ENCODE assay signal across 36 cellular contexts in the genomic region with DNA sequence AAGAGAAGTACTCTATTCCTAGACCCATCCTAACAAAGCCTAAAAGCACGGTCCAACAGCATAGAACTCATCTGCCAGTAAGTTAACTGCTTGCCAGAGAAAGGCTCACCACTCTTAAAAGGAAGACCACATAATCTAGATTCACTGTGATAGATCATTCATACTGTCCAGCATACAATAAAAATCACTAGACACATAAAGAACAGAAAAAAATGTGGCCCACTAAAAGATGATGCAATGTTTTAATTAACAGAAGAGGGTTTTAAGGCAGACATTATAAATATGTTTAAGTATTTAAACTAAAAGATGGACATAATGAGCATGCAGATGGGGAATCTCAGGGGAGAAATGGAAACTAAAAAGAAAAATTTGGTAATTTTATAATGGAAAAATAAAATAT.
DNase-seq lines count a peak whose midpoint lies in the region; ATAC-seq, FAIRE-seq and TF ChIP-seq lines count a peak whose summit lies in the region.
"Had no signal": no experiment of that assay in that cellular context is flagged by ENCODE, and none has a peak within 500 bp of the region (broad histone marks: within the 10 kb centered on the region; RNA-seq: fewer than 3 reads in every experiment).

No MANE protein-coding gene starts in this region.

- POLR2A ChIA-PET in HepG2 (lab: Yijun Ruan, JAX) (no interaction called here), HEK293 (lab: Yijun Ruan, JAX) (no interaction called here), K562 (lab: Yijun Ruan, JAX) (no interaction called here)

- CTCF ChIA-PET in HepG2 (lab: Yijun Ruan, JAX; ENCODE audit: low intra/inter-chr PET ratio, low total read pairs) (no interaction called here), HEK293 (lab: Yijun Ruan, JAX) (no interaction called here), K562 (lab: Yijun Ruan, JAX; ENCODE audit: low intra/inter-chr PET ratio) (no interaction called here)

- FAIRE-seq in HepG2 (lab: Jason Lieb, UNC) = no peak
- FAIRE-seq in K562 (lab: Jason Lieb, UNC) = no peak
- FAIRE-seq: A204.1, A549, D721Med had no signal

- H3K36me3 Mint-ChIP-seq in activated CD4-positive, alpha-beta T cell treated with anti-CD3 and anti-CD28 coated beads, Interleukin-2, amount 10 ng/mL, durations not matched to agents 24 days and 14 days (ENCODE audit: low read depth) = no peaks in the 10 kb centered on the region
- H3K36me3 Mint-ChIP-seq in activated T-cell treated with anti-CD3 and anti-CD28 coated beads, Interleukin-2, amount 50 U/mL, for 24 hours (ENCODE audit: low read depth) = no peaks in the 10 kb centered on the region
- H3K36me3 Mint-ChIP-seq: CD14-positive monocyte; CD4-positive, alpha-beta memory T cell; CD4-positive, CD25-positive, alpha-beta regulatory T cell; CD8-positive, alpha-beta memory T cell; CD8-positive, alpha-beta T cell had no signal

- TF ChIP-seq CTCF in HepG2 (CRISPR knock-in tag; IDR thresholded peaks at IDR 0.05) (no peak), right lobe of liver (IDR thresholded peaks at IDR 0.05) (no peak), HEK293 (tag by site-specific recombination; IDR thresholded peaks at IDR 0.05) (no peak), K562 (IDR thresholded peaks at IDR 0.05 in 2 of 3, conservative IDR thresholded peaks at IDR 0.05 in 1 of 3; ENCODE audit: insufficient read depth in 2 of 3, low read depth in 1 of 3, low read length in 3 of 3) (no peak)

- intact Hi-C loops in HepG2 (cut with micrococcal nuclease; ENCODE audit: unreplicated experiment) (no loop called here), right lobe of liver (cut with DNase I) (no loop called here), K562 (cut with micrococcal nuclease) (no loop called here)
- intact Hi-C loops in activated CD4-positive, alpha-beta T cell treated with anti-CD3 and anti-CD28 coated beads, Interleukin-2, amount 10 ng/mL, durations not matched to agents 24 days and 14 days (cut with micrococcal nuclease) = no loop called here

- H3K9me3 ChIP-seq in HepG2 (ENCODE audit: low read length) (peaks cover 47% of the 10 kb centered on the region), right lobe of liver (no peaks in the 10 kb centered on the region), BLaER1 (peaks cover 42% of the 10 kb centered on the region), HEK293 (ENCODE audit: control insufficient read depth, insufficient read depth, low read depth, low read length) (no peaks in the 10 kb centered on the region), K562 (replicated peaks; ENCODE audit: control insufficient read depth, insufficient read depth, low read depth, low read length) (no peaks in the 10 kb centered on the region)
- H3K9me3 ChIP-seq: BE2C had no signal

- H3K27me3 ChIP-seq in HepG2 (ENCODE audit: control insufficient read depth in 1 of 2, insufficient read depth in 2 of 2, low read length in 2 of 2) (no peaks in the 10 kb centered on the region; a peak in 1 of 5 replicates), right lobe of liver (no peaks in the 10 kb centered on the region), BLaER1 (no peaks in the 10 kb centered on the region), K562 (ENCODE audit: control insufficient read depth in 2 of 2, insufficient read depth in 2 of 2, low read length in 2 of 2) (no peaks in the 10 kb centered on the region)
- H3K27me3 ChIP-seq: BE2C; BLaER1 treated with 17β-estradiol and CSF1 and Interleukin-3, amounts not matched to agents 10 nM and 100 nM had no signal

- no peaks in the 10 kb centered on the region for H3K79me2 ChIP-seq in HepG2 (ENCODE audit: insufficient read depth, low read length)
- H3K79me2 ChIP-seq in K562 (ENCODE audit: control insufficient read depth, insufficient read depth, low read length) = no peaks in the 10 kb centered on the region

- TF ChIP-seq EP300 in HepG2 (IDR thresholded peaks at IDR 0.05; ENCODE audit: low read depth in 2 of 2, low read length in 2 of 2) (no peak), HepG2 (CRISPR knock-in tag; IDR thresholded peaks at IDR 0.05; ENCODE audit: borderline replicate concordance) (no peak), K562 (IDR thresholded peaks at IDR 0.05; ENCODE audit: low read length) (no peak)

- in situ Hi-C loops in HepG2 (cut with HindIII; ENCODE audit: extremely low pct_ligation_motif_present, low pct_unique_long_range_greater_than_20kb) = no loop called here
- in situ Hi-C loops in K562 (cut with MboI) = no loop called here

- no peaks in the 10 kb centered on the region for H4K20me1 ChIP-seq in HepG2 (ENCODE audit: insufficient read depth, low read length)
- no peaks in the 10 kb centered on the region for H4K20me1 ChIP-seq in BLaER1
- no peaks in the 10 kb centered on the region for H4K20me1 ChIP-seq in K562 (replicated peaks; ENCODE audit: control insufficient read depth, insufficient read depth, low read length)
- H4K20me1 ChIP-seq: BLaER1 treated with 17β-estradiol and CSF1 and Interleukin-3, amounts not matched to agents 10 nM and 100 nM had no signal

- H3K36me3 ChIP-seq in HepG2 (replicated peaks in 1 of 2; ENCODE audit: control insufficient read depth in 1 of 2, insufficient read depth in 2 of 2, low read length in 2 of 2) = no peaks in the 10 kb centered on the region
- no peaks in the 10 kb centered on the region for H3K36me3 ChIP-seq in right lobe of liver
- peaks cover 4% of the 10 kb centered on the region; the same call in 1 of the 2 replicates for H3K36me3 ChIP-seq in BLaER1
- H3K36me3 ChIP-seq in HEK293 (ENCODE audit: control insufficient read depth in 2 of 2, insufficient read depth in 1 of 2, low read length in 2 of 2) = no peaks in the 10 kb centered on the region
- H3K36me3 ChIP-seq in K562 (ENCODE audit: control insufficient read depth, insufficient read depth, low read length) = no peaks in the 10 kb centered on the region
- H3K36me3 ChIP-seq: BE2C had no signal

- no peak overlapping the region for H2AFZ ChIP-seq in HepG2 (ENCODE audit: low read length)
- no peak overlapping the region for H2AFZ ChIP-seq in K562 (ENCODE audit: low read depth, low read length)

- no TSS peak for BruUV-seq in HepG2 (replicated peaks; lab: Mats Ljungman, UMichigan)
- no TSS peak for BruUV-seq in K562 (replicated peaks; lab: Mats Ljungman, UMichigan)

- H3K27ac ChIP-seq in HepG2 (ENCODE audit: extremely low read length, insufficient read depth, low read length) (no peak overlapping the region), right lobe of liver (no peak overlapping the region), BLaER1 (peak overlapping the region; percentile 86), HEK293 (ENCODE audit: extremely low read depth, low read depth, low read length) (no peak overlapping the region), K562 (ENCODE audit: extremely low read depth, low read depth, low read length) (no peak overlapping the region)
- H3K27ac ChIP-seq: 22Rv1, A549, C4-2B had no signal

- TF ChIP-seq RAD21 in HepG2 (CRISPR knock-in tag; IDR thresholded peaks at IDR 0.05) = no peak
- TF ChIP-seq RAD21 in K562 (CRISPR knock-in tag; conservative IDR thresholded peaks at IDR 0.05 in 1 of 2, IDR thresholded peaks at IDR 0.05 in 1 of 2) = no peak

- H3K4me1 Mint-ChIP-seq in activated CD4-positive, alpha-beta T cell treated with anti-CD3 and anti-CD28 coated beads, Interleukin-2, amount 10 ng/mL, durations not matched to agents 24 days and 14 days = no peaks in the 10 kb centered on the region
- no peaks in the 10 kb centered on the region for H3K4me1 Mint-ChIP-seq in activated T-cell treated with anti-CD3 and anti-CD28 coated beads, Interleukin-2, amount 50 U/mL, for 24 hours (ENCODE audit: low read depth)
- H3K4me1 Mint-ChIP-seq: B cell; CD14-positive monocyte; CD4-positive, alpha-beta memory T cell; CD4-positive, CD25-positive, alpha-beta regulatory T cell; CD8-positive, alpha-beta memory T cell had no signal

- no peak overlapping the region for H3K9ac ChIP-seq in HepG2 (ENCODE audit: insufficient read depth, low read depth, low read length)
- no peak overlapping the region for H3K9ac ChIP-seq in BLaER1
- H3K9ac ChIP-seq in K562 (ENCODE audit: insufficient read depth in 1 of 2, low read depth in 2 of 2, low read length in 2 of 2) = no peak overlapping the region
- H3K9ac ChIP-seq: BLaER1 treated with 17β-estradiol and CSF1 and Interleukin-3, amounts not matched to agents 10 nM and 100 nM had no signal

- no peak for TF ChIP-seq POLR2A in HepG2 (IDR thresholded peaks at IDR 0.05; ENCODE audit: insufficient read depth in 1 of 2, low read depth in 2 of 2, low read length in 2 of 2)
- TF ChIP-seq POLR2A in right lobe of liver (IDR thresholded peaks at IDR 0.05) = no peak
- no peak for TF ChIP-seq POLR2A in K562 (conservative IDR thresholded peaks at IDR 0.05)

- no peak for ATAC-seq in HepG2
- no peak for ATAC-seq in right lobe of liver
- ATAC-seq in K562 = no peak
- ATAC-seq: A549; CD8-positive, alpha-beta T cell had no signal

- H3K9me3 Mint-ChIP-seq in activated CD4-positive, alpha-beta T cell treated with anti-CD3 and anti-CD28 coated beads, Interleukin-2, amount 10 ng/mL, durations not matched to agents 24 days and 14 days = no peaks in the 10 kb centered on the region
- H3K9me3 Mint-ChIP-seq in activated T-cell treated with anti-CD3 and anti-CD28 coated beads, Interleukin-2, amount 50 U/mL, for 24 hours = peaks cover 25% of the 10 kb centered on the region

- H3K9me1 ChIP-seq in K562 (ENCODE audit: control insufficient read depth, insufficient read depth, low read length) = no peaks in the 10 kb centered on the region

- H3K27ac Mint-ChIP-seq in activated CD4-positive, alpha-beta T cell treated with anti-CD3 and anti-CD28 coated beads, Interleukin-2, amount 10 ng/mL, durations not matched to agents 24 days and 14 days = no peak overlapping the region
- H3K27ac Mint-ChIP-seq in activated T-cell treated with anti-CD3 and anti-CD28 coated beads, Interleukin-2, amount 50 U/mL, for 24 hours = no peak overlapping the region
- H3K27ac Mint-ChIP-seq: B cell; CD14-positive monocyte; CD4-positive, alpha-beta memory T cell; CD4-positive, alpha-beta T cell; CD4-positive, CD25-positive, alpha-beta regulatory T cell; CD8-positive, alpha-beta memory T cell; CD8-positive, alpha-beta T cell had no signal

- H3K4me1 ChIP-seq in HepG2 (ENCODE audit: insufficient read depth, low read length) = no peaks in the 10 kb centered on the region
- no peaks in the 10 kb centered on the region for H3K4me1 ChIP-seq in right lobe of liver
- peaks cover 67% of the 10 kb centered on the region for H3K4me1 ChIP-seq in BLaER1
- H3K4me1 ChIP-seq in HEK293 (ENCODE audit: control insufficient read depth, insufficient read depth, low read length) = no peaks in the 10 kb centered on the region
- H3K4me1 ChIP-seq in K562 (replicated peaks in 1 of 2; ENCODE audit: control insufficient read depth in 2 of 2, insufficient read depth in 2 of 2, low read length in 2 of 2) = no peaks in the 10 kb centered on the region
- H3K4me1 ChIP-seq: A549, BE2C, Caco-2 had no signal

- no peak overlapping the region for H3K4me3 ChIP-seq in HepG2 (replicated peaks in 1 of 3; ENCODE audit: insufficient read depth in 1 of 3, low read depth in 2 of 3, low read length in 3 of 3)
- H3K4me3 ChIP-seq in right lobe of liver = no peak overlapping the region
- H3K4me3 ChIP-seq in BLaER1 = peak overlapping the region; percentile 34
- no peak overlapping the region for H3K4me3 ChIP-seq in HEK293 (ENCODE audit: low read depth, low read length)
- no peak overlapping the region for H3K4me3 ChIP-seq in K562
- H3K4me3 ChIP-seq: A549 had no signal

- H3K4me2 ChIP-seq in HepG2 (ENCODE audit: low read depth, low read length) (no peak overlapping the region), BLaER1 (peak overlapping the region; percentile 87), K562 (ENCODE audit: insufficient read depth, low read length) (no peak overlapping the region)
- H3K4me2 ChIP-seq: A549 had no signal

- DNase-seq in HepG2 (ENCODE audit: low spot score) (no peak), right lobe of liver (no peak), K562 (ENCODE audit: extremely low read depth in 1 of 4, low spot score in 3 of 4) (no peak)
- DNase-seq in stimulated activated CD4-positive, alpha-beta T cell treated with anti-CD3 and anti-CD28 coated beads, Interleukin-4, amount 100 ng/mL, for 1 hour = no peak
- DNase-seq in activated CD4-positive, alpha-beta T cell treated with anti-CD3 and anti-CD28 coated beads, Interleukin-2, amount 10 ng/mL, durations not matched to agents 24 days and 14 days = no peak
- no peak for DNase-seq in activated T-cell treated with anti-CD3 and anti-CD28 coated beads, Interleukin-2, amount 50 U/mL, for 24 hours
- DNase-seq: 8988T; ACHN; AML-193; BE2C; C1 segment of cervical spinal cord; Caco-2; Calu3; CD4-positive, alpha-beta memory T cell; CD4-positive, alpha-beta T cell; CD4-positive, CD25-positive, alpha-beta regulatory T cell; CD8-positive, alpha-beta memory T cell; CD8-positive, alpha-beta T cell; COR-L47; DMS 273 treated with DMSO at 0.1 percent for 48 hours; DMS153; DMS53; DMS79; DMS79 treated with DMSO at 0.1 percent for 48 hours; DND-41; EL had no signal

- 0% methylated on average over 1 of the region's 1 CpG for WGBS in HepG2 (ENCODE audit: low lambda C conversion rate)
- WGBS in right lobe of liver (ENCODE audit: insufficient coverage, low coverage, low lambda C conversion rate, missing lambda C conversion rate) = 44% methylated on average over 1 of the region's 1 CpG
- 0% methylated on average over 1 of the region's 1 CpG for WGBS in K562 (ENCODE audit: insufficient coverage, low coverage, missing lambda C conversion rate)

- H3K4me3 Mint-ChIP-seq in activated CD4-positive, alpha-beta T cell treated with anti-CD3 and anti-CD28 coated beads, Interleukin-2, amount 10 ng/mL, durations not matched to agents 24 days and 14 days = no peak overlapping the region
- H3K4me3 Mint-ChIP-seq in activated T-cell treated with anti-CD3 and anti-CD28 coated beads, Interleukin-2, amount 50 U/mL, for 24 hours = no peak overlapping the region
- H3K4me3 Mint-ChIP-seq: B cell; CD14-positive monocyte; CD4-positive, alpha-beta memory T cell; CD4-positive, alpha-beta T cell; CD4-positive, CD25-positive, alpha-beta regulatory T cell; CD8-positive, alpha-beta memory T cell; CD8-positive, alpha-beta T cell had no signal

- H3K27me3 Mint-ChIP-seq in activated CD4-positive, alpha-beta T cell treated with anti-CD3 and anti-CD28 coated beads, Interleukin-2, amount 10 ng/mL, durations not matched to agents 24 days and 14 days = no peaks in the 10 kb centered on the region
- peaks cover 1% of the 10 kb centered on the region for H3K27me3 Mint-ChIP-seq in activated T-cell treated with anti-CD3 and anti-CD28 coated beads, Interleukin-2, amount 50 U/mL, for 24 hours
- H3K27me3 Mint-ChIP-seq: B cell had no signal
